ENCODE assay signal across 41 cellular contexts in the genomic region with DNA sequence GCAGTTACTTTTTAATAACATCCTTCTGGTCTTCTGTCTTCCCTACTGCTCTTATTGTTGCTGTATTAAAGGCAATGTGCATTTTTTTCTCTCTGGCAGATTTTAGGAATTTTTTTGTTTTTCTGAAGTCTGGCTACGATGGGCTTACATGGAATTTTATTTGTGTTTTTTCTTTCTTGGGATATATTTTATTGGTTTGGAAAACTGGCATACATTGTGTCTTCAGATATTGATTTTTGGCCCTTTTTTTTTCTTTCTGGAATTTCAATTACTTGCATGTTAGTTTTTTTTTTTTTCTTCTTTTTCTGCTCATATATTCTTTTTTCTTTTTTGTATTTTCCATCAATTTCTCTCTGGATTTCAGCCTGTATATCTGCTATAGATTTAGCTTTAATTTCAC.
"Had no signal": no experiment of that assay in that cellular context is flagged by ENCODE, and none has a peak within 500 bp of the region (broad histone marks: within the 10 kb centered on the region; RNA-seq: fewer than 3 reads in every experiment).

No MANE protein-coding gene starts in this region.

- H3K27ac Mint-ChIP-seq: activated naive CD4-positive, alpha-beta T cell treated with anti-CD3 and anti-CD28 coated beads for 36 hours; activated naive CD4-positive, alpha-beta T cell treated with anti-CD3 and anti-CD28 coated beads, Interleukin-2, amount 10 ng/mL, durations not matched to agents 7 days and 5 days; activated naive CD4-positive, alpha-beta T cell treated with anti-CD3 and anti-CD28 coated beads, Interleukin-2, amount 50 U/mL, for 24 hours; activated naive CD4-positive, alpha-beta T cell treated with anti-CD3 and anti-CD28 coated beads, Interleukin-2, amount 50 U/mL, for 72 hours; activated naive CD8-positive, alpha-beta T cell; activated naive CD8-positive, alpha-beta T cell treated with anti-CD3 and anti-CD28 coated beads for 36 hours; activated naive CD8-positive, alpha-beta T cell treated with anti-CD3 and anti-CD28 coated beads, Interleukin-2, amount 10 ng/mL, durations not matched to agents 7 days and 5 days; activated naive CD8-positive, alpha-beta T cell treated with anti-CD3 and anti-CD28 coated beads, Interleukin-2, amount 50 U/mL, for 24 hours; activated T-cell treated with anti-CD3 and anti-CD28 coated beads, Interleukin-2, amount 50 U/mL, for 24 hours; activated T-cell treated with anti-CD3 and anti-CD28 coated beads, Interleukin-2, amount 50 U/mL, for 72 hours; activated T-helper 1 cell treated with anti-CD3 and anti-CD28 coated beads, Interleukin-12 subunit alpha, Interleukin-12 subunit beta, Interleukin-2, Interleukin-4 antibody, amounts not matched to agents 30 ng/mL and 10 ng/mL and 1 ng/mL, durations not matched to agents 14 hours and 24 hours and 36 hours; activated T-helper 17 cell treated with anti-CD3 and anti-CD28 coated beads, Interleukin-2, amount 50 U/mL, for 72 hours; activated T-helper 2 cell treated with anti-CD3 and anti-CD28 coated beads, Interferon-gamma antibody, Interleukin-2, Interleukin-4, amounts not matched to agents 10 μg/mL and 5 μg/mL and 100 μg/mL, durations not matched to agents 14 hours and 24 hours and 36 hours; brain had no signal

- H3K36me3 ChIP-seq: adrenal gland, ascending aorta, brain microvascular endothelial cell, breast epithelium, cardiac muscle cell had no signal

- H3K4me3 Mint-ChIP-seq: activated naive CD4-positive, alpha-beta T cell treated with anti-CD3 and anti-CD28 coated beads for 36 hours; activated naive CD4-positive, alpha-beta T cell treated with anti-CD3 and anti-CD28 coated beads, Interleukin-2, amount 10 ng/mL, durations not matched to agents 7 days and 5 days; activated naive CD4-positive, alpha-beta T cell treated with anti-CD3 and anti-CD28 coated beads, Interleukin-2, amount 50 U/mL, for 24 hours; activated naive CD8-positive, alpha-beta T cell; activated naive CD8-positive, alpha-beta T cell treated with anti-CD3 and anti-CD28 coated beads for 36 hours; activated naive CD8-positive, alpha-beta T cell treated with anti-CD3 and anti-CD28 coated beads, Interleukin-2, amount 10 ng/mL, durations not matched to agents 7 days and 5 days; activated naive CD8-positive, alpha-beta T cell treated with anti-CD3 and anti-CD28 coated beads, Interleukin-2, amount 50 U/mL, for 24 hours; activated T-cell treated with anti-CD3 and anti-CD28 coated beads, Interleukin-2, amount 50 U/mL, for 24 hours; activated T-cell treated with anti-CD3 and anti-CD28 coated beads, Interleukin-2, amount 50 U/mL, for 4 hours; activated T-cell treated with anti-CD3 and anti-CD28 coated beads, Interleukin-2, amount 50 U/mL, for 72 hours; activated T-helper 1 cell treated with anti-CD3 and anti-CD28 coated beads, Interleukin-12 subunit alpha, Interleukin-12 subunit beta, Interleukin-2, Interleukin-4 antibody, amounts not matched to agents 30 ng/mL and 10 ng/mL and 1 ng/mL, durations not matched to agents 14 hours and 24 hours and 36 hours; activated T-helper 17 cell treated with anti-CD3 and anti-CD28 coated beads, Interleukin-2, amount 50 U/mL, for 72 hours; brain; central memory CD8-positive, alpha-beta T cell had no signal

- H3K4me1 ChIP-seq: ascending aorta, body of pancreas, breast epithelium had no signal

- H3K36me3 Mint-ChIP-seq: brain had no signal

- H3K27me3 Mint-ChIP-seq: activated naive CD4-positive, alpha-beta T cell treated with anti-CD3 and anti-CD28 coated beads, Interleukin-2, amount 50 U/mL, for 24 hours; activated naive CD8-positive, alpha-beta T cell; activated naive CD8-positive, alpha-beta T cell treated with anti-CD3 and anti-CD28 coated beads, Interleukin-2, amount 10 ng/mL, durations not matched to agents 7 days and 5 days had no signal

- DNase-seq: activated effector memory CD4-positive, alpha-beta T cell treated with anti-CD3 and anti-CD28 coated beads, Interleukin-2, amount 50 U/mL, for 16 hours; activated effector memory CD4-positive, alpha-beta T cell treated with Interleukin-2 at 50 U/mL for 16 hours; activated gamma-delta T cell; activated gamma-delta T cell treated with Interleukin-2 at 50 U/mL for 16 hours; activated naive CD4-positive, alpha-beta T cell; activated naive CD4-positive, alpha-beta T cell treated with anti-CD3 and anti-CD28 coated beads for 36 hours; activated naive CD4-positive, alpha-beta T cell treated with anti-CD3 and anti-CD28 coated beads, Interleukin-2, amount 10 ng/mL, durations not matched to agents 7 days and 5 days; activated naive CD4-positive, alpha-beta T cell treated with anti-CD3 and anti-CD28 coated beads, Interleukin-2, amount 50 U/mL, for 16 hours; activated naive CD4-positive, alpha-beta T cell treated with Interleukin-2 at 50 U/mL for 16 hours; activated naive CD8-positive, alpha-beta T cell treated with anti-CD3 and anti-CD28 coated beads for 36 hours; activated naive CD8-positive, alpha-beta T cell treated with anti-CD3 and anti-CD28 coated beads, Interleukin-2, amount 10 ng/mL, durations not matched to agents 7 days and 5 days; activated naive CD8-positive, alpha-beta T cell treated with anti-CD3 and anti-CD28 coated beads, Interleukin-2, amount 50 U/mL, for 24 hours; activated T-cell treated with anti-CD3 and anti-CD28 coated beads for 4 hours; activated T-cell treated with anti-CD3 and anti-CD28 coated beads, Interleukin-2, amount 50 U/mL, for 1 hour; activated T-cell treated with anti-CD3 and anti-CD28 coated beads, Interleukin-2, amount 50 U/mL, for 24 hours; activated T-cell treated with anti-CD3 and anti-CD28 coated beads, Interleukin-2, amount 50 U/mL, for 4 hours; activated T-cell treated with anti-CD3 and anti-CD28 coated beads, Interleukin-2, amount 50 U/mL, for 48 hours; activated T-cell treated with anti-CD3 and anti-CD28 coated beads, Interleukin-2, amount 50 U/mL, for 72 hours; adrenal gland; amniotic stem cell; amygdala; anterior cingulate cortex; aorta; body of pancreas; brain microvascular endothelial cell; caudate nucleus; central memory CD4-positive, alpha-beta T cell; cerebellar nuclear complex had no signal

- H3K9me3 ChIP-seq: adrenal gland, ascending aorta, body of pancreas, breast epithelium had no signal

- H3K27ac ChIP-seq: adrenal gland, ascending aorta, body of pancreas, brain microvascular endothelial cell, breast epithelium, cardiac muscle cell had no signal

- H3K4me3 ChIP-seq: adrenal gland, ascending aorta, body of pancreas, breast epithelium, cardiac muscle cell had no signal

- FAIRE-seq: astrocyte, bronchial epithelial cell had no signal

- ATAC-seq: activated naive CD4-positive, alpha-beta T cell treated with anti-CD3 and anti-CD28 coated beads, Interleukin-2, amount 50 U/mL, for 72 hours; activated naive CD8-positive, alpha-beta T cell treated with anti-CD3 and anti-CD28 coated beads, Interleukin-2, amount 50 U/mL, for 24 hours; activated T-cell treated with anti-CD3 and anti-CD28 coated beads, Interleukin-2, amount 50 U/mL, for 4 hours; activated T-cell treated with anti-CD3 and anti-CD28 coated beads, Interleukin-2, amount 50 U/mL, for 72 hours; activated T-helper 17 cell treated with anti-CD3 and anti-CD28 coated beads, Interleukin-2, amount 50 U/mL, for 72 hours; body of pancreas had no signal

- H3K9me3 Mint-ChIP-seq: activated naive CD4-positive, alpha-beta T cell treated with anti-CD3 and anti-CD28 coated beads for 36 hours; activated naive CD4-positive, alpha-beta T cell treated with anti-CD3 and anti-CD28 coated beads, Interleukin-2, amount 10 ng/mL, durations not matched to agents 7 days and 5 days; activated naive CD4-positive, alpha-beta T cell treated with anti-CD3 and anti-CD28 coated beads, Interleukin-2, amount 50 U/mL, for 24 hours; activated naive CD8-positive, alpha-beta T cell treated with anti-CD3 and anti-CD28 coated beads, Interleukin-2, amount 50 U/mL, for 24 hours; activated T-cell treated with anti-CD3 and anti-CD28 coated beads, Interleukin-2, amount 50 U/mL, for 24 hours; activated T-cell treated with anti-CD3 and anti-CD28 coated beads, Interleukin-2, amount 50 U/mL, for 4 hours; activated T-cell treated with anti-CD3 and anti-CD28 coated beads, Interleukin-2, amount 50 U/mL, for 72 hours; activated T-helper 1 cell treated with anti-CD3 and anti-CD28 coated beads, Interleukin-12 subunit alpha, Interleukin-12 subunit beta, Interleukin-2, Interleukin-4 antibody, amounts not matched to agents 30 ng/mL and 10 ng/mL and 1 ng/mL, durations not matched to agents 14 hours and 24 hours and 36 hours; activated T-helper 17 cell treated with anti-CD3 and anti-CD28 coated beads, Interleukin-2, amount 50 U/mL, for 72 hours; central memory CD8-positive, alpha-beta T cell had no signal

- H3K27me3 ChIP-seq: adrenal gland, ascending aorta, body of pancreas, brain microvascular endothelial cell, breast epithelium, cardiac muscle cell had no signal
